Comparison of ENCODE assay signal across 15 cellular contexts in genomic region chr20:32201977-32202363, GRCh38. TPM values are rescaled to one million over a fixed set of nuclear protein-coding genes. Genes with fewer than 3 reads are reported as not detected.
DNase-seq lines count a peak whose midpoint lies in the region; ATAC-seq, FAIRE-seq and TF ChIP-seq lines count a peak whose summit lies in the region.
"Had no signal": no experiment of that assay in that cellular context is flagged by ENCODE, and none has a peak within 500 bp of the region (broad histone marks: within the 10 kb centered on the region; RNA-seq: fewer than 3 reads in every experiment).

No MANE protein-coding gene starts in this region.

- H3K4me1 ChIP-seq in psoas muscle, result peaks cover 74% of the 10 kb centered on the region

- peak overlapping the region; percentile 99 for H3K4me3 Mint-ChIP-seq in activated CD4-positive, alpha-beta T cell treated with anti-CD3 and anti-CD28 coated beads for 36 hours
- H3K4me3 Mint-ChIP-seq: activated naive CD8-positive, alpha-beta T cell treated with anti-CD3 and anti-CD28 coated beads, Interleukin-2, amount 10 ng/mL, durations not matched to agents 7 days and 5 days; natural killer cell; T-cell had no signal

- H3K4me3 ChIP-seq in epithelial cell of esophagus (ENCODE audit: low read length) (no peak overlapping the region), psoas muscle (no peak overlapping the region)
- H3K4me3 ChIP-seq: PC-9 had no signal

- no peaks in the 10 kb centered on the region for H3K9me3 ChIP-seq in psoas muscle

- peak overlapping the region; percentile 96 for H3K27ac ChIP-seq in psoas muscle
- H3K27ac ChIP-seq: PC-9 had no signal

- DNase-seq in activated CD4-positive, alpha-beta T cell treated with anti-CD3 and anti-CD28 coated beads for 36 hours, result no peak
- DNase-seq in activated CD4-positive, alpha-beta T cell treated with anti-CD3 and anti-CD28 coated beads, Interleukin-2, amount 50 U/mL, for 4 hours, result no peak
- DNase-seq in LHCN-M2 (ENCODE audit: low read depth) (peak; percentile 15), epithelial cell of esophagus (ENCODE audit: low read depth) (peak; percentile 39), psoas muscle (no peak), frontal cortex (ENCODE audit: low spot score in 2 of 2) (no peak), HT-29 (ENCODE audit: low spot score) (no peak)
- DNase-seq: activated CD4-positive, alpha-beta T cell treated with anti-CD3 and anti-CD28 coated beads, Interleukin-2, amount 50 U/mL, for 1 hour; activated naive CD8-positive, alpha-beta T cell treated with anti-CD3 and anti-CD28 coated beads, Interleukin-2, amount 10 ng/mL, durations not matched to agents 7 days and 5 days; natural killer cell; NCI-H1105 treated with DMSO at 0.1 percent for 48 hours; T-cell had no signal

- POLR2A ChIA-PET in activated CD4-positive, alpha-beta T cell treated with anti-CD3 and anti-CD28 coated beads for 36 hours (lab: Charles Lee), result interaction anchor here (0.6 kb wide), 1 partner anchor 65 kb away, joined by 3 read pairs; no protein-coding TSS in a partner anchor

- CTCF ChIA-PET in activated CD4-positive, alpha-beta T cell treated with anti-CD3 and anti-CD28 coated beads for 36 hours (lab: Charles Lee), result interaction anchor here (0.7 to 1.4 kb wide), 2 partner anchors 10 to 11 kb away, joined by 3 to 4 read pairs; no protein-coding TSS in a partner anchor

- peaks cover 12 to 51% of the 10 kb centered on the region in 2 donors for H3K36me3 ChIP-seq in psoas muscle (ENCODE audit: insufficient read depth in 1 of 2, low read depth in 1 of 2)

- H3K27me3 ChIP-seq in psoas muscle (ENCODE audit: insufficient read depth in 3 of 3, low read length in 2 of 3), result no peaks in the 10 kb centered on the region

- peaks cover 73% of the 10 kb centered on the region for H3K4me1 Mint-ChIP-seq in activated CD4-positive, alpha-beta T cell treated with anti-CD3 and anti-CD28 coated beads for 36 hours

- H3K36me3 Mint-ChIP-seq in activated CD4-positive, alpha-beta T cell treated with anti-CD3 and anti-CD28 coated beads for 36 hours (ENCODE audit: low read depth), result peaks cover 94% of the 10 kb centered on the region
- H3K36me3 Mint-ChIP-seq: natural killer cell had no signal

- peak; percentile 7 for TF ChIP-seq CTCF in epithelial cell of esophagus (IDR thresholded peaks at IDR 0.05; ENCODE audit: insufficient read depth, low read depth, low read length, missing control alignments)
- TF ChIP-seq CTCF in psoas muscle (IDR thresholded peaks at IDR 0.05), result no peak

- intact Hi-C loops in activated CD4-positive, alpha-beta T cell treated with anti-CD3 and anti-CD28 coated beads for 36 hours (cut with DNase I, micrococcal nuclease), result loop anchor here in 1 of 2 experiments (10.0 kb wide), 1 partner anchor 283 kb away; no protein-coding TSS in a partner anchor
- intact Hi-C loops in psoas muscle (cut with DNase I), result loop anchor here (5.0 to 10.0 kb wide), 3 partner anchors 50 to 153 kb away; partner anchors contain the start of gene ASXL1 (in 1 of the 2)

- no peaks in the 10 kb centered on the region for H3K27me3 Mint-ChIP-seq in activated CD4-positive, alpha-beta T cell treated with anti-CD3 and anti-CD28 coated beads for 36 hours
- H3K27me3 Mint-ChIP-seq: activated naive CD8-positive, alpha-beta T cell treated with anti-CD3 and anti-CD28 coated beads, Interleukin-2, amount 10 ng/mL, durations not matched to agents 7 days and 5 days; T-cell had no signal

- FAIRE-seq in frontal cortex (lab: Jason Lieb, UNC), result no peak
- FAIRE-seq: colon had no signal

- WGBS in psoas muscle, 3 donors, result 48 to 68% (median 50%) methylated on average over 8 of the region's 8 CpGs

- H3K27ac Mint-ChIP-seq in activated CD4-positive, alpha-beta T cell treated with anti-CD3 and anti-CD28 coated beads for 36 hours, result peak overlapping the region; percentile 99

- ATAC-seq in activated CD4-positive, alpha-beta T cell treated with anti-CD3 and anti-CD28 coated beads for 36 hours, result no peak
- ATAC-seq in psoas muscle (peak in 1 of 4 donors; percentile 34), HG03045 (IDR thresholded peaks at IDR 0.05; ENCODE audit: unreplicated experiment) (no peak)
- ATAC-seq: natural killer cell, T-cell had no signal

- H3K9me3 Mint-ChIP-seq in activated CD4-positive, alpha-beta T cell treated with anti-CD3 and anti-CD28 coated beads for 36 hours (ENCODE audit: low read depth), result no peaks in the 10 kb centered on the region
- H3K9me3 Mint-ChIP-seq: activated naive CD8-positive, alpha-beta T cell treated with anti-CD3 and anti-CD28 coated beads, Interleukin-2, amount 10 ng/mL, durations not matched to agents 7 days and 5 days; natural killer cell; T-cell had no signal

RNA-seq across cellular contexts. Expression of gene PLAGL2, which starts 5.6 kb away (rescaled TPM):
- total RNA-seq in activated CD4-positive, alpha-beta T cell treated with anti-CD3 and anti-CD28 coated beads for 36 hours, result 10 to 100 TPM; 89.1 to 98.2 TPM
- 3.3 and 4.6 TPM in 2 replicates for total RNA-seq in LHCN-M2 (2014; rRNA removed)
- polyA plus RNA-seq in LHCN-M2 (2012), result 4.0 TPM
- 1 to 10 TPM; 4.9 to 9.6 (median 6.0) TPM for total RNA-seq in psoas muscle
- polyA plus RNA-seq in psoas muscle, result 1 to 10 TPM; 1.7 to 5.3 (median 2.3) TPM
- 1.2 TPM for total RNA-seq in frontal cortex
- 6.9 and 7.9 TPM in 2 replicates for total RNA-seq in HT-29 (2014; rRNA removed; shearing (Covaris generic))

RNA-seq across cellular contexts. Expression of gene POFUT1, which starts 5.7 kb away (rescaled TPM):
- 10 to 100 TPM; 51.8 to 54.3 TPM for total RNA-seq in activated CD4-positive, alpha-beta T cell treated with anti-CD3 and anti-CD28 coated beads for 36 hours
- total RNA-seq in LHCN-M2 (2014; rRNA removed), result 59.4 and 64.4 TPM in 2 replicates
- polyA plus RNA-seq in LHCN-M2 (2012), result 29.4 TPM
- total RNA-seq in psoas muscle, result 10 to 100 TPM; 14.0 to 20.8 (median 17.1) TPM
- 10 to 100 TPM in 1 of 3 donors, 1 to 10 TPM in 2; 7.8 to 22.9 (median 8.1) TPM for polyA plus RNA-seq in psoas muscle
- 14.7 TPM for total RNA-seq in frontal cortex
- 44.6 and 56.1 TPM in 2 replicates for total RNA-seq in HT-29 (2014; rRNA removed; shearing (Covaris generic))

Comparison
In these comparisons a context has a peak if more than half of its experiments do, and no peak if none do; other contexts are left out.
1. DNase-seq: peak in LHCN-M2 (single experiment) and epithelial cell of esophagus (single experiment); none in activated CD4-positive, alpha-beta T cell treated with anti-CD3 and anti-CD28 coated beads for 36 hours (single experiment), activated CD4-positive, alpha-beta T cell treated with anti-CD3 and anti-CD28 coated beads, Interleukin-2, amount 50 U/mL, for 4 hours (0 of 2), psoas muscle (0 of 2), frontal cortex (0 of 2) and HT-29 (single experiment).
2. RNA of gene PLAGL2, which starts 5.6 kb away (total RNA-seq): 89.1 to 98.2 TPM in activated CD4-positive, alpha-beta T cell treated with anti-CD3 and anti-CD28 coated beads for 36 hours; 6.9 to 7.9 TPM in HT-29, 4.9 to 9.6 TPM in psoas muscle, 3.3 to 4.6 TPM in LHCN-M2 and 1.2 TPM in frontal cortex (single experiment); every median in the first group is over 4 times any median in the second.